Comparison of ENCODE assay signal across 11 cellular contexts in the genomic region with DNA sequence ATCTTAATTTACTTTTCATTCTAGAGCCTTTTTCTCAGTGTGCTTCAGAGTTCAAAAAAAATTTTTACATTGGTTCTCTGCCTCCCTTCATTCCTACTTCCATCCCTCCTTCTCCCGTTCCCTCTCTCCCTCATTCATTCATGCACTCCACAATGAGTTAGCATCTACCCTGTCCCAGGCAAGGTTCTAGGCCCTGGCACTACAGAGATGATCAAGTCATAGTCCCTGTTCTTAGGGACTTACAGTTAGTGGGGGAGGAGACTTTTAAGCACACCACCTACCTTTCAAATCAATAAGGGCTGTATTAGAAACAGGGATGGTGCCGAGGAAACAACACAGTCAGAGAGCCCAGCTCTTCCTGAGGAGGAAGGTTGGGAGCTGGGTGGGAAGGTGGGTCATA. TPM values are rescaled to one million over a fixed set of nuclear protein-coding genes. Genes with fewer than 3 reads are reported as not detected.
A peak's percentile ranks its signal among the peaks of the same experiment; 100 is the strongest.
DNase-seq lines count a peak whose midpoint lies in the region; ATAC-seq and TF ChIP-seq lines count a peak whose summit lies in the region.
"Had no signal": no experiment of that assay in that cellular context is flagged by ENCODE, and none has a peak within 500 bp of the region (broad histone marks: within the 10 kb centered on the region; RNA-seq: fewer than 3 reads in every experiment).

No MANE protein-coding gene starts in this region.

- H3K27ac ChIP-seq in HL-60 (replicated peaks) (peak overlapping the region; percentile 9), dorsolateral prefrontal cortex (peak overlapping the region in 41 of 59 donors; percentile 2 to 80 (median 57)), temporal lobe (ENCODE audit: low read depth, low read length) (peak overlapping the region; percentile 19)

- H3K27me3 ChIP-seq in HL-60 (ENCODE audit: insufficient read depth, poor library complexity, severe bottlenecking) (no peaks in the 10 kb centered on the region), dorsolateral prefrontal cortex (no peaks in the 10 kb centered on the region)
- H3K27me3 ChIP-seq: body of pancreas had no signal

- no peak for DNase-seq in activated CD8-positive, alpha-beta memory T cell treated with anti-CD3 and anti-CD28 coated beads, Interleukin-2, amount 10 ng/mL, durations not matched to agents 7 days and 5 days
- no peak for DNase-seq in activated CD8-positive, alpha-beta memory T cell treated with anti-CD3 and anti-CD28 coated beads, Interleukin-2, amount 50 U/mL, for 48 hours
- DNase-seq in HL-60 (ENCODE audit: low read depth in 1 of 2, low spot score in 1 of 2) (no peak), dorsolateral prefrontal cortex (no peak), GM13977 (ENCODE audit: low spot score) (no peak), NCI-H1930 (lab: John Stamatoyannopoulos, UW) (no peak)
- DNase-seq: body of pancreas, kidney, posterior cingulate gyrus had no signal

- H3K27ac Mint-ChIP-seq in activated CD8-positive, alpha-beta memory T cell treated with anti-CD3 and anti-CD28 coated beads, Interleukin-2, amount 10 ng/mL, durations not matched to agents 7 days and 5 days: peak overlapping the region; percentile 91

- no peaks in the 10 kb centered on the region for H3K9me3 Mint-ChIP-seq in activated CD8-positive, alpha-beta memory T cell treated with anti-CD3 and anti-CD28 coated beads, Interleukin-2, amount 10 ng/mL, durations not matched to agents 7 days and 5 days (ENCODE audit: low read depth)

- in situ Hi-C loops in GM13977 (cut with MboI; ENCODE audit: low pct_unique_long_range_greater_than_20kb, low sequenced_read_pairs, unreplicated experiment): no loop called here

- H3K4me1 Mint-ChIP-seq in activated CD8-positive, alpha-beta memory T cell treated with anti-CD3 and anti-CD28 coated beads, Interleukin-2, amount 10 ng/mL, durations not matched to agents 7 days and 5 days: peaks cover 78% of the 10 kb centered on the region

- peak; percentile 25 for ATAC-seq in activated CD8-positive, alpha-beta memory T cell treated with anti-CD3 and anti-CD28 coated beads, Interleukin-2, amount 10 ng/mL, durations not matched to agents 7 days and 5 days
- ATAC-seq in GM21447 (IDR thresholded peaks at IDR 0.05; ENCODE audit: unreplicated experiment): no peak

- peaks cover 23% of the 10 kb centered on the region for H3K36me3 Mint-ChIP-seq in activated CD8-positive, alpha-beta memory T cell treated with anti-CD3 and anti-CD28 coated beads, Interleukin-2, amount 10 ng/mL, durations not matched to agents 7 days and 5 days

- CTCF ChIA-PET in activated CD8-positive, alpha-beta memory T cell treated with anti-CD3 and anti-CD28 coated beads, Interleukin-2, amount 10 ng/mL, durations not matched to agents 7 days and 5 days (lab: Charles Lee): interaction anchor here (1.2 to 5.8 kb wide), 6 partner anchors 9 to 108 kb away, joined by 3 to 49 read pairs (median 7); a partner anchor contains a TSS

- no peaks in the 10 kb centered on the region for H3K27me3 Mint-ChIP-seq in activated CD8-positive, alpha-beta memory T cell treated with anti-CD3 and anti-CD28 coated beads, Interleukin-2, amount 10 ng/mL, durations not matched to agents 7 days and 5 days

- H3K4me3 Mint-ChIP-seq in activated CD8-positive, alpha-beta memory T cell treated with anti-CD3 and anti-CD28 coated beads, Interleukin-2, amount 10 ng/mL, durations not matched to agents 7 days and 5 days: peak overlapping the region; percentile 64

- intact Hi-C loops in dorsolateral prefrontal cortex (cut with DNase I): no loop called here

- no peak for TF ChIP-seq CTCF in HL-60 (IDR thresholded peaks at IDR 0.05; ENCODE audit: insufficient read depth, low read length)
- TF ChIP-seq CTCF in dorsolateral prefrontal cortex (IDR thresholded peaks at IDR 0.05 in 54 of 56, conservative IDR thresholded peaks at IDR 0.05 in 2 of 56; ENCODE audit: low read depth in 1 of 56, partially characterized antibody in 56 of 56): no peak
- TF ChIP-seq CTCF in GM13977 (IDR thresholded peaks at IDR 0.05; ENCODE audit: extremely low read depth, insufficient read depth, missing control alignments): no peak

- no peak overlapping the region for H3K4me3 ChIP-seq in HL-60 (replicated peaks; ENCODE audit: insufficient read depth, low read length)
- peak overlapping the region in 1 of 59 donors; percentile 12 for H3K4me3 ChIP-seq in dorsolateral prefrontal cortex
- H3K4me3 ChIP-seq: body of pancreas had no signal

RNA-seq across cellular contexts. Expression of a gene that starts 40.3 kb away (rescaled TPM):
- 10 to 100 TPM; 18.3 to 21.7 TPM for total RNA-seq in activated CD8-positive, alpha-beta memory T cell treated with anti-CD3 and anti-CD28 coated beads, Interleukin-2, amount 10 ng/mL, durations not matched to agents 7 days and 5 days
- total RNA-seq in dorsolateral prefrontal cortex (10 to 100 TPM; 26.2 to 70.0 (median 45.3) TPM), temporal lobe (12.0 TPM)
